15 cellular contexts compared by ENCODE assay signal in genomic region chr6:74870403-74870802, GRCh38.
DNase-seq lines count a peak whose midpoint lies in the region; ATAC-seq and TF ChIP-seq lines count a peak whose summit lies in the region.
"Had no signal": no experiment of that assay in that cellular context is flagged by ENCODE, and none has a peak within 500 bp of the region (broad histone marks: within the 10 kb centered on the region; RNA-seq: fewer than 3 reads in every experiment).

No MANE protein-coding gene starts in this region.

- peaks cover 20% of the 10 kb centered on the region for H3K9me3 Mint-ChIP-seq in nephron

- no peak overlapping the region for H3K4me3 Mint-ChIP-seq in nephron
- H3K4me3 Mint-ChIP-seq: activated CD8-positive, alpha-beta T cell treated with anti-CD3 and anti-CD28 coated beads, Interleukin-2, amount 10 ng/mL, durations not matched to agents 7 days and 5 days had no signal

- peak overlapping the region in 2 of 3 experiments; percentile 64 to 99 for H3K27ac Mint-ChIP-seq in nephron
- H3K27ac Mint-ChIP-seq: activated CD8-positive, alpha-beta T cell treated with anti-CD3 and anti-CD28 coated beads, Interleukin-2, amount 10 ng/mL, durations not matched to agents 7 days and 5 days had no signal

- DNase-seq in astrocyte of the spinal cord (ENCODE audit: low read depth, low spot score), result peak; percentile 64
- DNase-seq in NCI-H69 (lab: John Stamatoyannopoulos, UW), result no peak
- no peak for DNase-seq in NCI-H524 treated with DMSO at 0.1 percent for 48 hours (lab: John Stamatoyannopoulos, UW)
- no peak for DNase-seq in NCI-H510A (lab: John Stamatoyannopoulos, UW)
- DNase-seq: activated CD8-positive, alpha-beta T cell treated with anti-CD3 and anti-CD28 coated beads, Interleukin-2, amount 10 ng/mL, durations not matched to agents 7 days and 5 days; activated naive CD4-positive, alpha-beta T cell treated with anti-CD3 and anti-CD28 coated beads, Interleukin-2, amount 50 U/mL, for 16 hours; hypothalamus; mesenchymal stem cell; NCI-H2227 treated with DMSO at 0.1 percent for 48 hours; RPMI8226; T1000 had no signal

- peak; percentile 69 for ATAC-seq in HG03175 (IDR thresholded peaks at IDR 0.05; ENCODE audit: unreplicated experiment)
- ATAC-seq in GM21576 (IDR thresholded peaks at IDR 0.05; ENCODE audit: unreplicated experiment), result no peak
- ATAC-seq: activated CD8-positive, alpha-beta T cell treated with anti-CD3 and anti-CD28 coated beads, Interleukin-2, amount 10 ng/mL, durations not matched to agents 7 days and 5 days had no signal

- TF ChIP-seq CTCF in GM12874 (IDR thresholded peaks at IDR 0.05; ENCODE audit: insufficient read depth, low read depth, low read length), result 0 out of 2 replicates have a peak, but pooled peaks have one; percentile 4
- TF ChIP-seq CTCF in astrocyte of the spinal cord (IDR thresholded peaks at IDR 0.05; ENCODE audit: low read depth, low read length), result peak; percentile 13
- TF ChIP-seq CTCF in nephron (IDR thresholded peaks at IDR 0.05; ENCODE audit: unreplicated experiment in 3 of 3), result no peak

- no peak overlapping the region for H3K4me3 ChIP-seq in astrocyte of the spinal cord (ENCODE audit: low read depth, low read length)

- peaks cover 31% of the 10 kb centered on the region for H3K4me1 Mint-ChIP-seq in nephron

- H3K27me3 Mint-ChIP-seq in nephron (ENCODE audit: low read depth), result no peaks in the 10 kb centered on the region

- H3K36me3 Mint-ChIP-seq in nephron (ENCODE audit: low read depth), result peaks cover 3% of the 10 kb centered on the region

- in situ Hi-C loops in astrocyte of the spinal cord (cut with HindIII; ENCODE audit: low sequenced_read_pairs), result no loop called here

Comparison
In these comparisons a context has a peak if more than half of its experiments do, and no peak if none do; other contexts are left out.
1. CTCF ChIP-seq: peak in GM12874 (single experiment) and astrocyte of the spinal cord (single experiment); none in nephron (0 of 3).